ENCODE assay signal across 8 cellular contexts in the genomic region with DNA sequence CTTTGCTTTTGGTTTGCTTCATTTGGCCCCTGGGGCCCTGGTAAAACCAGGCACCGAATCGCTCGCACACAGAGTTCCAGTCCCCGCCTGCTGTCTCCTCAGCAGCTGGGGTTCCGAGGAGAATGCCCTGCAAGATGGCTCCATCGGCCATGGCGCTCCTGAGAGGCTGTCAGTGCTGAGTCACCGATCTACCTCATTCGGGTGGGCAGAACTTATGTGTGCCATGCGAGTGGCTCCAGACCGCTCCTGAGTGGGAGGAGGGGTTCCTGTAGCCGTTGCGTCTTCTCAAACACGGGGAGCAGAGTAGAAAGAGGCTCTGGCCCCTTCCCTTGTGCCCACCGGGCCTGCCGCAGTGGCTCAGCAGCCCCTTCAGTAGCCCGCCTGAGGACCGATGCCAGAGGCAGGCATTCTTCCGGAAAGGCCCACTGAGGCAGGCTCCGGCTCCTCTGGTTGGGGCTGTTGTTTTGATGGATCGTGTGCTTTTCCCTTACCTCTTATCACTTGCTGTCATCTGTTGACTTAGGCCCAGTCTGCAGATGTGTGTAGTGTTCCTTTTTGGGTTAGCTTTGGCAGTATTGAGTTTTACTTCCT. TPM values are rescaled to one million over a fixed set of nuclear protein-coding genes. Genes with fewer than 3 reads are reported as not detected.
DNase-seq lines count a peak whose midpoint lies in the region; ATAC-seq and TF ChIP-seq lines count a peak whose summit lies in the region.

No MANE protein-coding gene starts in this region.

- H3K9me3 ChIP-seq in Panc1 (ENCODE audit: control insufficient read depth, insufficient read depth, low read depth, low read length) (no peaks in the 10 kb centered on the region), trophoblast cell (ENCODE audit: insufficient read depth, low read depth, low read length) (peaks cover 4% of the 10 kb centered on the region), upper lobe of left lung (no peaks in the 10 kb centered on the region)

- TF ChIP-seq CTCF in GM13976 (IDR thresholded peaks at IDR 0.05; ENCODE audit: borderline replicate concordance, control extremely low read depth, extremely low read depth, insufficient read depth, missing control alignments), result no peak
- no peak for TF ChIP-seq CTCF in Panc1 (IDR thresholded peaks at IDR 0.05)
- no peak for TF ChIP-seq CTCF in foreskin fibroblast (IDR thresholded peaks at IDR 0.05; ENCODE audit: low read depth, low read length)
- no peak for TF ChIP-seq CTCF in upper lobe of left lung (IDR thresholded peaks at IDR 0.05)

- peak overlapping the region; percentile 87 for H3K9ac ChIP-seq in trophoblast cell (ENCODE audit: low read length)

- no peak overlapping the region for H2BK12ac ChIP-seq in trophoblast cell (ENCODE audit: low read length)

- H3K4me1 Mint-ChIP-seq in activated T-helper 2 cell treated with anti-CD3 and anti-CD28 coated beads, Interferon-gamma antibody, Interleukin-2, Interleukin-4, amounts not matched to agents 10 μg/mL and 5 μg/mL and 100 μg/mL, durations not matched to agents 14 hours and 24 hours and 36 hours (ENCODE audit: low read depth), result peaks cover 19% of the 10 kb centered on the region

- no peak for TF ChIP-seq POLR2A in upper lobe of left lung (IDR thresholded peaks at IDR 0.05)

- H3K27ac ChIP-seq in Panc1 (ENCODE audit: low read length), result peak overlapping the region; percentile 86
- H3K27ac ChIP-seq in trophoblast cell (ENCODE audit: low read depth, low read length), result no peak overlapping the region
- peak overlapping the region; percentile 81 to 93 (median 85) for H3K27ac ChIP-seq in upper lobe of left lung

- ATAC-seq in HG02938 (IDR thresholded peaks at IDR 0.05; ENCODE audit: unreplicated experiment), result peak; percentile 37
- ATAC-seq in Panc1, result peak; percentile 52
- peak; percentile 64 to 76 for ATAC-seq in upper lobe of left lung (ENCODE audit: low FRiP score in 2 of 2)
- no peak for ATAC-seq in HG03025 (IDR thresholded peaks at IDR 0.05; ENCODE audit: low FRiP score, unreplicated experiment)

- H3K4me3 ChIP-seq in Panc1 (ENCODE audit: low read depth in 2 of 2, low read length in 2 of 2), result peak overlapping the region; percentile 91 to 96
- H3K4me3 ChIP-seq in foreskin fibroblast (ENCODE audit: low read depth in 1 of 2, low read length in 2 of 2), result peak overlapping the region; percentile 96 to 97
- peak overlapping the region; percentile 87 for H3K4me3 ChIP-seq in trophoblast cell (ENCODE audit: low read depth, low read length)
- H3K4me3 ChIP-seq in upper lobe of left lung, result peak overlapping the region; percentile 72 to 99 (median 78)

- CTCF ChIA-PET in Panc1 (lab: Charles Lee), result interaction anchor here (0.9 kb wide), 1 partner anchor 11 kb away, joined by 3 read pairs; no protein-coding TSS in a partner anchor

- no peaks in the 10 kb centered on the region for H3K27me3 ChIP-seq in Panc1 (ENCODE audit: control insufficient read depth, insufficient read depth, low read length)
- H3K27me3 ChIP-seq in trophoblast cell (ENCODE audit: insufficient read depth, low read length), result no peaks in the 10 kb centered on the region
- H3K27me3 ChIP-seq in upper lobe of left lung, result no peaks in the 10 kb centered on the region

- H3K36me3 ChIP-seq in Panc1 (ENCODE audit: control insufficient read depth, insufficient read depth, low read length), result no peaks in the 10 kb centered on the region; the same call in 1 of the 2 replicates
- H3K36me3 ChIP-seq in trophoblast cell (ENCODE audit: control insufficient read depth in 1 of 2, insufficient read depth in 2 of 2, low read length in 2 of 2), result peaks cover 30 to 37% of the 10 kb centered on the region in 2 experiments
- peaks cover 8 to 42% (median 32%) of the 10 kb centered on the region in 4 donors for H3K36me3 ChIP-seq in upper lobe of left lung

- POLR2A ChIA-PET in Panc1 (lab: Charles Lee), result no interaction called here

- DNase-seq in GM13976 (ENCODE audit: low spot score), result peak; percentile 75
- DNase-seq in Panc1 (ENCODE audit: low read depth, low spot score), result no peak
- peak; percentile 57 for DNase-seq in activated T-helper 2 cell treated with anti-CD3 and anti-CD28 coated beads, Interferon-gamma antibody, Interleukin-2, Interleukin-4, amounts not matched to agents 10 μg/mL and 5 μg/mL and 100 μg/mL, durations not matched to agents 14 hours and 24 hours and 36 hours (ENCODE audit: low spot score)
- DNase-seq in foreskin fibroblast, result peak; percentile 85 to 92
- peak in 1 of 2 donors; percentile 29 for DNase-seq in trophoblast cell
- DNase-seq in upper lobe of left lung, result peak in 1 of 2 donors; percentile 81

- peak overlapping the region; percentile 91 for H4K91ac ChIP-seq in trophoblast cell (ENCODE audit: low read depth, low read length)

- no peak overlapping the region for H2AFZ ChIP-seq in trophoblast cell (ENCODE audit: insufficient read depth, low read length, poor library complexity)

- H3K14ac ChIP-seq in trophoblast cell (ENCODE audit: low read length), result peak overlapping the region; percentile 92

- H3K9me3 Mint-ChIP-seq in activated T-helper 2 cell treated with anti-CD3 and anti-CD28 coated beads, Interferon-gamma antibody, Interleukin-2, Interleukin-4, amounts not matched to agents 10 μg/mL and 5 μg/mL and 100 μg/mL, durations not matched to agents 14 hours and 24 hours and 36 hours, result no peaks in the 10 kb centered on the region

- H3K4ac ChIP-seq in trophoblast cell (ENCODE audit: low read depth, low read length), result peak overlapping the region; percentile 91

- peaks cover 38% of the 10 kb centered on the region for H3K36me3 Mint-ChIP-seq in activated T-helper 2 cell treated with anti-CD3 and anti-CD28 coated beads, Interferon-gamma antibody, Interleukin-2, Interleukin-4, amounts not matched to agents 10 μg/mL and 5 μg/mL and 100 μg/mL, durations not matched to agents 14 hours and 24 hours and 36 hours (ENCODE audit: low read depth)

- no peak overlapping the region for H2BK5ac ChIP-seq in trophoblast cell (ENCODE audit: low read depth, low read length, poor library complexity)

- peak overlapping the region; percentile 75 for H2AK5ac ChIP-seq in trophoblast cell (ENCODE audit: low read length)

- no peak overlapping the region for H3K23ac ChIP-seq in trophoblast cell (ENCODE audit: low read length)

- H3K4me3 Mint-ChIP-seq in activated T-helper 2 cell treated with anti-CD3 and anti-CD28 coated beads, Interferon-gamma antibody, Interleukin-2, Interleukin-4, amounts not matched to agents 10 μg/mL and 5 μg/mL and 100 μg/mL, durations not matched to agents 14 hours and 24 hours and 36 hours (ENCODE audit: low read depth), result peak overlapping the region; percentile 100

- peak overlapping the region; percentile 86 for H4K8ac ChIP-seq in trophoblast cell (ENCODE audit: low read depth, low read length)

- H3K79me2 ChIP-seq in trophoblast cell (ENCODE audit: control insufficient read depth, insufficient read depth, low read length, poor library complexity), result peaks cover 11% of the 10 kb centered on the region

- peak overlapping the region; percentile 86 for H3K4me2 ChIP-seq in trophoblast cell (ENCODE audit: low read length)

- in situ Hi-C loops in GM13976 (cut with MboI; ENCODE audit: low sequenced_read_pairs, unreplicated experiment) (no loop called here), Panc1 (cut with HindIII; ENCODE audit: low pct_unique_long_range_greater_than_20kb, low sequenced_read_pairs) (no loop called here)

- WGBS in trophoblast cell (ENCODE audit: extremely low coverage, insufficient coverage, insufficient read length), result no CpG with 5 or more reads among the region's 21 CpGs
- 5 to 8% methylated on average over 11 to 15 of the region's 21 CpGs for WGBS in upper lobe of left lung, 2 donors

- peaks cover 4% of the 10 kb centered on the region for H3K27me3 Mint-ChIP-seq in activated T-helper 2 cell treated with anti-CD3 and anti-CD28 coated beads, Interferon-gamma antibody, Interleukin-2, Interleukin-4, amounts not matched to agents 10 μg/mL and 5 μg/mL and 100 μg/mL, durations not matched to agents 14 hours and 24 hours and 36 hours (ENCODE audit: low read depth)

- BruUV-seq in Panc1 (replicated peaks; lab: Mats Ljungman, UMichigan), result no TSS peak

- H3K79me1 ChIP-seq in trophoblast cell (ENCODE audit: low read length), result peaks cover 6% of the 10 kb centered on the region

- H3K4me1 ChIP-seq in Panc1 (ENCODE audit: control insufficient read depth, insufficient read depth, low read length) (peaks cover 14% of the 10 kb centered on the region), trophoblast cell (ENCODE audit: control insufficient read depth in 1 of 2, insufficient read depth in 2 of 2, low read length in 2 of 2) (peaks cover 4 to 10% of the 10 kb centered on the region in 2 experiments), upper lobe of left lung (peaks cover 11 to 21% (median 17%) of the 10 kb centered on the region in 4 donors)

- no peak for TF ChIP-seq EP300 in upper lobe of left lung (IDR thresholded peaks at IDR 0.05)

- peak overlapping the region; percentile 85 for H3K18ac ChIP-seq in trophoblast cell (ENCODE audit: low read length)

- intact Hi-C loops in Panc1 (cut with micrococcal nuclease; ENCODE audit: unreplicated experiment), result no loop called here
- intact Hi-C loops in activated T-helper 2 cell treated with anti-CD3 and anti-CD28 coated beads, Interferon-gamma antibody, Interleukin-2, Interleukin-4, amounts not matched to agents 10 μg/mL and 5 μg/mL and 100 μg/mL, durations not matched to agents 14 hours and 24 hours and 36 hours (cut with micrococcal nuclease), result loop anchor here (1.0 to 5.0 kb wide), 4 partner anchors 10 to 174 kb away; a partner anchor contains a TSS

- peak overlapping the region; percentile 44 for H4K12ac ChIP-seq in trophoblast cell (ENCODE audit: low read depth, low read length)

- H2BK120ac ChIP-seq in trophoblast cell (ENCODE audit: insufficient read depth, low read length, poor library complexity), result peak overlapping the region; percentile 57

- H3K27ac Mint-ChIP-seq in activated T-helper 2 cell treated with anti-CD3 and anti-CD28 coated beads, Interferon-gamma antibody, Interleukin-2, Interleukin-4, amounts not matched to agents 10 μg/mL and 5 μg/mL and 100 μg/mL, durations not matched to agents 14 hours and 24 hours and 36 hours, result peak overlapping the region; percentile 99

RNA-seq across cellular contexts. Expression of a gene that starts 0.9 kb away (rescaled TPM):
- 44.9 TPM for total RNA-seq in Panc1 (2021; ENCODE audit: unreplicated experiment)
- polyA plus RNA-seq in Panc1 (2012; ENCODE audit: insufficient read length), result 43.7 TPM
- total RNA-seq in activated T-helper 2 cell treated with anti-CD3 and anti-CD28 coated beads, Interferon-gamma antibody, Interleukin-2, Interleukin-4, amounts not matched to agents 10 μg/mL and 5 μg/mL and 100 μg/mL, durations not matched to agents 14 hours and 24 hours and 36 hours, result 43.8 and 46.0 TPM in 2 replicates
- polyA plus RNA-seq in trophoblast cell (2013), result 22.6 and 24.6 TPM in 2 replicates
- 10 to 100 TPM; 34.4 to 69.1 (median 47.4) TPM for total RNA-seq in upper lobe of left lung

RNA-seq across cellular contexts. Expression of a gene that starts 6.2 kb away (rescaled TPM):
- total RNA-seq in Panc1 (2021; ENCODE audit: unreplicated experiment), result 64.4 TPM
- 53.9 TPM for polyA plus RNA-seq in Panc1 (2012; ENCODE audit: insufficient read length)
- total RNA-seq in activated T-helper 2 cell treated with anti-CD3 and anti-CD28 coated beads, Interferon-gamma antibody, Interleukin-2, Interleukin-4, amounts not matched to agents 10 μg/mL and 5 μg/mL and 100 μg/mL, durations not matched to agents 14 hours and 24 hours and 36 hours, result 63.4 and 69.2 TPM in 2 replicates
- 25.9 and 26.8 TPM in 2 replicates for polyA plus RNA-seq in trophoblast cell (2013)
- total RNA-seq in upper lobe of left lung, result 10 to 100 TPM; 19.8 to 48.2 (median 28.6) TPM

RNA-seq across cellular contexts. Expression of a gene that starts 15.3 kb away (rescaled TPM):
- total RNA-seq in Panc1 (2021; ENCODE audit: unreplicated experiment), result 27.8 TPM
- polyA plus RNA-seq in Panc1 (2012; ENCODE audit: insufficient read length), result 35.9 TPM
- 2.9 and 3.3 TPM in 2 replicates for total RNA-seq in activated T-helper 2 cell treated with anti-CD3 and anti-CD28 coated beads, Interferon-gamma antibody, Interleukin-2, Interleukin-4, amounts not matched to agents 10 μg/mL and 5 μg/mL and 100 μg/mL, durations not matched to agents 14 hours and 24 hours and 36 hours
- 11.3 and 11.7 TPM in 2 replicates for polyA plus RNA-seq in trophoblast cell (2013)
- total RNA-seq in upper lobe of left lung, result 10 to 100 TPM; 32.8 to 63.9 (median 40.8) TPM

RNA-seq across cellular contexts. Expression of a gene that starts 22.9 kb away (rescaled TPM):
- total RNA-seq in Panc1 (2021; ENCODE audit: unreplicated experiment) (not detected), upper lobe of left lung (not detected)
- polyA plus RNA-seq in Panc1 (2012; ENCODE audit: insufficient read length), result not detected
- not detected in 2 replicates for total RNA-seq in activated T-helper 2 cell treated with anti-CD3 and anti-CD28 coated beads, Interferon-gamma antibody, Interleukin-2, Interleukin-4, amounts not matched to agents 10 μg/mL and 5 μg/mL and 100 μg/mL, durations not matched to agents 14 hours and 24 hours and 36 hours
- not detected in 2 replicates for polyA plus RNA-seq in trophoblast cell (2013)

RNA-seq across cellular contexts. Expression of a gene that starts 46.2 kb away (rescaled TPM):
- total RNA-seq in Panc1 (2021; ENCODE audit: unreplicated experiment) (not detected), upper lobe of left lung (not detected)
- not detected for polyA plus RNA-seq in Panc1 (2012; ENCODE audit: insufficient read length)
- total RNA-seq in activated T-helper 2 cell treated with anti-CD3 and anti-CD28 coated beads, Interferon-gamma antibody, Interleukin-2, Interleukin-4, amounts not matched to agents 10 μg/mL and 5 μg/mL and 100 μg/mL, durations not matched to agents 14 hours and 24 hours and 36 hours, result not detected in 2 replicates
- not detected in 2 replicates for polyA plus RNA-seq in trophoblast cell (2013)
